33 cellular contexts compared by ENCODE assay signal in the genomic region with DNA sequence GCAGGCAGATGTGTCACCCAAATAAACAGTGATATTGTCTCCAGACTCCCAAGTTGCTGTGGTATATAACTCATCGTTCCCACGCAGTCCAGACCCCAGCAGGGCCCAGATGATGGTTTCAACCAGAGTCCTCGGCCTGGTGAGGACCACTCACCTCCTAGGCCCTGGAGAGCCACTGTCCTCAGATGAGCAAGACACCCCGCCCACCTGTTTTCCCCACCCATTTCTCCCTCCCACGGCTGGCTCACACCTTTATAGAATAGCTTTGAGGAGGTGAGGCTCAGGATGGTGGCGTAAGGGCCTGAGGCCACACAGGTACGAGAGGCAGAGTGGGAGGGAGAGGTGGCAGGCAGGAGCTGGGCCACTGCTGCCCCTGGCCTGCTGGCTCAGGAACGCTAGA. TPM values are rescaled to one million over a fixed set of nuclear protein-coding genes. Genes with fewer than 3 reads are reported as not detected.
"Had no signal": no experiment of that assay in that cellular context is flagged by ENCODE, and none has a peak within 500 bp of the region (broad histone marks: within the 10 kb centered on the region; RNA-seq: fewer than 3 reads in every experiment).

No MANE protein-coding gene starts in this region.

- H3K27me3 ChIP-seq: adrenal gland, brain microvascular endothelial cell, Peyer's patch had no signal

- H3K9me3 ChIP-seq: adrenal gland, Peyer's patch had no signal

- H3K4me1 ChIP-seq: adrenal gland, Peyer's patch had no signal

- H3K36me3 ChIP-seq: adrenal gland, brain microvascular endothelial cell, cardiac muscle cell, Peyer's patch had no signal

- ATAC-seq: activated naive CD4-positive, alpha-beta T cell treated with anti-CD3 and anti-CD28 coated beads, Interleukin-2, amount 50 U/mL, for 72 hours; activated T-cell treated with anti-CD3 and anti-CD28 coated beads, Interleukin-2, amount 50 U/mL, for 4 hours had no signal

- DNase-seq: activated CD4-positive, alpha-beta T cell treated with anti-CD3 and anti-CD28 coated beads, Interleukin-2, amount 10 ng/mL, durations not matched to agents 24 days and 14 days; activated CD4-positive, alpha-beta T cell treated with anti-CD3 and anti-CD28 coated beads, Interleukin-2, amount 50 U/mL, for 4 hours; activated CD8-positive, alpha-beta memory T cell treated with anti-CD3 and anti-CD28 coated beads, Interleukin-2, amount 50 U/mL, for 4 hours; activated gamma-delta T cell treated with Interleukin-2 at 50 U/mL for 16 hours; activated naive CD4-positive, alpha-beta T cell treated with anti-CD3 and anti-CD28 coated beads for 36 hours; activated T-cell treated with anti-CD3 and anti-CD28 coated beads for 4 hours; activated T-cell treated with anti-CD3 and anti-CD28 coated beads, Interleukin-2, amount 50 U/mL, for 4 hours; adrenal gland; anterior cingulate cortex; brain microvascular endothelial cell; Karpas-422; NCI-H1105; NCI-H1417 treated with DMSO at 0.1 percent for 48 hours; NCI-H187 treated with DMSO at 0.1 percent for 48 hours; NCI-H2081; NCI-H2171 treated with DMSO at 0.1 percent for 48 hours; NCI-H2227 treated with DMSO at 0.1 percent for 48 hours; NCI-H446 treated with DMSO at 0.1 percent for 48 hours; NCI-H524; NCI-H69; NCI-H82; Peyer's patch; Right ventricle myocardium superior; SW 1271; T-helper 1 cell; T-helper 2 cell; T-helper 9 cell had no signal

- H3K27ac ChIP-seq: adrenal gland, brain microvascular endothelial cell, cardiac muscle cell, Peyer's patch, RWPE1 had no signal

- H3K4me3 ChIP-seq: adrenal gland, cardiac muscle cell, Peyer's patch had no signal

RNA-seq across cellular contexts. Expression of gene MESP2, which starts 32.5 kb away (rescaled TPM):
- total RNA-seq: activated CD4-positive, alpha-beta T cell treated with anti-CD3 and anti-CD28 coated beads, Interleukin-2, amount 10 ng/mL, durations not matched to agents 24 days and 14 days; activated naive CD4-positive, alpha-beta T cell treated with anti-CD3 and anti-CD28 coated beads for 36 hours; activated naive CD4-positive, alpha-beta T cell treated with anti-CD3 and anti-CD28 coated beads, Interleukin-2, amount 50 U/mL, for 72 hours; activated T-cell treated with anti-CD3 and anti-CD28 coated beads, Interleukin-2, amount 50 U/mL, for 4 hours; MCF 10A; Peyer's patch had no signal

RNA-seq across cellular contexts. Expression of gene WDR93, which starts 53.0 kb away (rescaled TPM):
- total RNA-seq: activated CD4-positive, alpha-beta T cell treated with anti-CD3 and anti-CD28 coated beads, Interleukin-2, amount 10 ng/mL, durations not matched to agents 24 days and 14 days; activated naive CD4-positive, alpha-beta T cell treated with anti-CD3 and anti-CD28 coated beads for 36 hours; activated naive CD4-positive, alpha-beta T cell treated with anti-CD3 and anti-CD28 coated beads, Interleukin-2, amount 50 U/mL, for 72 hours; activated T-cell treated with anti-CD3 and anti-CD28 coated beads, Interleukin-2, amount 50 U/mL, for 4 hours; activated T-helper 1 cell treated with anti-CD3 and anti-CD28 coated beads, Interleukin-12 subunit alpha, Interleukin-12 subunit beta, Interleukin-2, Interleukin-4 antibody, amounts not matched to agents 30 ng/mL and 10 ng/mL and 1 ng/mL, durations not matched to agents 14 hours and 24 hours and 36 hours; chondrocyte had no signal
